ENCODE assay signal across 2 cellular contexts in the genomic region with DNA sequence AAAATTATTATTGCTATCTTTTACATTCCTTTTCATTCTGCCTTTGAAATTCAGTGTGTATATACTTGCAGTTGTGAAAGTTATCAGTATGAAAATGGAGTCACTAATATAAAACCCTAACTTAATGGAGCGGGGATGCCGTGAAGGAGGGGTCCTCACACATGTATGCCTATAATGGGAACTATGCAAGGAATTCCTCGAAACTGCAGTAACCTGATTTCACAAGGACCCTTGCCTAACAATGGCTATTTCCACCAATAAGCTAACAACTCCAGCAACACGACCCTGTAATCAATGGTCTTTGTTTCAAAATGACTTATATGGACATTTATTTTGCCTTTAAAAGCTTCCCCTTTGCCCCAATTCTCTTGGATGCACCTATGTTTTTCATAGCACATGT.
A peak's percentile ranks its signal among the peaks of the same experiment; 100 is the strongest.
TF ChIP-seq lines count a peak whose summit lies in the region.

No MANE protein-coding gene starts in this region.

TF ChIP-seq in GM23338, 12 proteins besides CTCF, POLR2A, EP300 and RAD21:
- TF ChIP-seq ZNF331 (CRISPR knock-in tag; IDR thresholded peaks at IDR 0.05; ENCODE audit: low read depth): no peak
- TF ChIP-seq STAT1 (IDR thresholded peaks at IDR 0.05; ENCODE audit: unreplicated experiment): no peak
- no peak for TF ChIP-seq CREB1 (CRISPR knock-in tag; IDR thresholded peaks at IDR 0.05; ENCODE audit: low read depth)
- no peak for TF ChIP-seq EZH2 (IDR thresholded peaks at IDR 0.05; ENCODE audit: low read depth, unreplicated experiment)

TF ChIP-seq in H1, 55 proteins besides CTCF, POLR2A, EP300 and RAD21:
- TF ChIP-seq TAF7 (optimal IDR thresholded peaks at IDR 0.05; ENCODE audit: borderline replicate concordance, low read depth, low read length) (no peak), CEBPB (IDR thresholded peaks at IDR 0.05; ENCODE audit: low read depth, low read length) (peak; percentile 63), NANOG (IDR thresholded peaks at IDR 0.05; ENCODE audit: insufficient read depth, low read depth, low read length, poor library complexity, severe bottlenecking) (no peak), POLR2AphosphoS5 (IDR thresholded peaks at IDR 0.05; ENCODE audit: low read depth, low read length) (no peak), TEAD4 (IDR thresholded peaks at IDR 0.05; ENCODE audit: low read depth, low read length) (peak; percentile 92), RXRA (IDR thresholded peaks at IDR 0.05; ENCODE audit: insufficient read depth, low read depth, low read length) (no peak), POU5F1 (IDR thresholded peaks at IDR 0.05; ENCODE audit: low read depth, low read length) (no peak), CBX5 (IDR thresholded peaks at IDR 0.05; ENCODE audit: low read depth, low read length) (no peak), CHD2 (IDR thresholded peaks at IDR 0.05; ENCODE audit: low read length) (no peak), KDM1A (IDR thresholded peaks at IDR 0.05; ENCODE audit: borderline replicate concordance, low read length) (no peak), RBBP5 (IDR thresholded peaks at IDR 0.05; ENCODE audit: borderline replicate concordance, low read depth, low read length) (no peak), BACH1 (IDR thresholded peaks at IDR 0.05; ENCODE audit: low read length) (no peak)
- TF ChIP-seq, protein P1, sequence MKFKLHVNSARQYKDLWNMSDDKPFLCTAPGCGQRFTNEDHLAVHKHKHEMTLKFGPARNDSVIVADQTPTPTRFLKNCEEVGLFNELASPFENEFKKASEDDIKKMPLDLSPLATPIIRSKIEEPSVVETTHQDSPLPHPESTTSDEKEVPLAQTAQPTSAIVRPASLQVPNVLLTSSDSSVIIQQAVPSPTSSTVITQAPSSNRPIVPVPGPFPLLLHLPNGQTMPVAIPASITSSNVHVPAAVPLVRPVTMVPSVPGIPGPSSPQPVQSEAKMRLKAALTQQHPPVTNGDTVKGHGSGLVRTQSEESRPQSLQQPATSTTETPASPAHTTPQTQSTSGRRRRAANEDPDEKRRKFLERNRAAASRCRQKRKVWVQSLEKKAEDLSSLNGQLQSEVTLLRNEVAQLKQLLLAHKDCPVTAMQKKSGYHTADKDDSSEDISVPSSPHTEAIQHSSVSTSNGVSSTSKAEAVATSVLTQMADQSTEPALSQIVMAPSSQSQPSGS (IDR thresholded peaks at IDR 0.05; ENCODE audit: low read length): no peak
